Comparison of ENCODE assay signal across 8 cellular contexts in the genomic region with DNA sequence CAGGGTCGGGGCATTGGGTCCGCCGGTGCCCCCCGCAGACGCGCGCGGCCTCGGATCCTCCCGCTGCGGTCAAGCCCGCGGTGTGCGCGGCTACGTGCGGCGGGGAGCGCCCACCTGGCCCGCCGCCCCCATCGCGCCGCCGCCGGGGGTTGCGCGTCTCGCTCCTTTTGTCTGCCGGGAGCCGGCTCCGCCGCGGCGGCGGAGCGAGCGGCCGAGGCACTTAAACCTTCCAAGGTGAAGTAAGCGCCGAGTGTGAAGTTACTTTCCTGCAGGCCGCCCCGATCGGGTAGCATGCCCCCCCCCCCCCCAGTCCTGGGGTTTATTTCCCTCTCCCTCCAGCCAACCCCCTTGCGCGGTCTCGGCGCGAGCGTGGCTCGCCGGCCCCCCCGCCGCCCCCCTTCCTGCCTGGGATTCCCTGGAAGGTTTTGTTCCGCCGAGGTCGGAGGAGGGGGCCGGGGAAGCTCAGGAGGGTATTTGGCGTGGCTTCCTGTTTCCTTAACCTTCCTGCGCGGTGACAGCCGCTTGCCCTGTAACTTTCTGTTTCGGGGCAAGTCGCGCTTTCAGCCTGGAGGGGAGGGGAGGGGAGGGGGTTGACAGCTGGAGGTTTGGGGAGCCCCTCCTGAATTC. TPM values are rescaled to one million over a fixed set of nuclear protein-coding genes. Genes with fewer than 3 reads are reported as not detected.
DNase-seq lines count a peak whose midpoint lies in the region; ATAC-seq, FAIRE-seq and TF ChIP-seq lines count a peak whose summit lies in the region.

No MANE protein-coding gene starts in this region.

- peak overlapping the region; percentile 96 for H3K4me3 Mint-ChIP-seq in T-helper 17 cell

- intact Hi-C loops in body of pancreas (cut with DNase I) = no loop called here

- peak in 1 of 3 donors; percentile 50 for TF ChIP-seq POLR2A in body of pancreas (IDR thresholded peaks at IDR 0.05)

- peak overlapping the region; percentile 42 for H2AFZ ChIP-seq in keratinocyte (ENCODE audit: control insufficient read depth, low read length)

- no peak for FAIRE-seq in keratinocyte (lab: Jason Lieb, UNC)

- H3K9me1 ChIP-seq in keratinocyte (ENCODE audit: control insufficient read depth, extremely low read depth, insufficient read depth, low read length) = no peaks in the 10 kb centered on the region

- no peaks in the 10 kb centered on the region for H3K27me3 Mint-ChIP-seq in T-helper 17 cell

- H3K9me3 ChIP-seq in HUES48 (ENCODE audit: control insufficient read depth, insufficient read depth, low read length) (no peaks in the 10 kb centered on the region), T-helper 17 cell (ENCODE audit: control insufficient read depth, low read length, poor library complexity, severe bottlenecking) (no peaks in the 10 kb centered on the region), body of pancreas (no peaks in the 10 kb centered on the region), keratinocyte (ENCODE audit: control insufficient read depth, low read depth, low read length) (no peaks in the 10 kb centered on the region)

- dilution Hi-C loops in keratinocyte (cut with MboI; ENCODE audit: extremely low pct_ligation_motif_present, low sequenced_read_pairs) = no loop called here

- H3K27me3 ChIP-seq in HUES48 (ENCODE audit: control insufficient read depth, insufficient read depth, low read length) (peaks cover 7% of the 10 kb centered on the region; the same call in 1 of the 2 replicates), body of pancreas (no peaks in the 10 kb centered on the region), keratinocyte (ENCODE audit: control insufficient read depth, extremely low read depth, insufficient read depth, low read length) (no peaks in the 10 kb centered on the region)

- peaks cover 40% of the 10 kb centered on the region for H3K4me1 ChIP-seq in HUES48 (ENCODE audit: control insufficient read depth, insufficient read depth, low read length)
- H3K4me1 ChIP-seq in body of pancreas = peaks cover 63% of the 10 kb centered on the region
- H3K4me1 ChIP-seq in keratinocyte (ENCODE audit: control insufficient read depth, extremely low read depth, insufficient read depth, low read length) = peaks cover 24% of the 10 kb centered on the region

- ATAC-seq in T-helper 17 cell (peak; percentile 30), body of pancreas (peak; percentile 17), HG02763 (IDR thresholded peaks at IDR 0.05; ENCODE audit: unreplicated experiment) (no peak)

- H3K27ac ChIP-seq in HUES48 (ENCODE audit: low read depth, low read length) (peak overlapping the region; percentile 83), body of pancreas (peak overlapping the region; percentile 74 to 97 (median 96)), keratinocyte (ENCODE audit: control insufficient read depth, insufficient read depth, low read length) (peak overlapping the region; percentile 33)

- H3K4me1 Mint-ChIP-seq in T-helper 17 cell = peaks cover 33% of the 10 kb centered on the region

- WGBS in body of pancreas, 2 donors = 1% methylated on average over 13 to 42 of the region's 65 CpGs

- H3K9ac ChIP-seq in HUES48 (ENCODE audit: low read depth, low read length) (no peak overlapping the region), keratinocyte (ENCODE audit: control insufficient read depth, extremely low read depth, insufficient read depth, low read length) (peak overlapping the region; percentile 72)

- TF ChIP-seq CTCF in body of pancreas (IDR thresholded peaks at IDR 0.05) = no peak
- TF ChIP-seq CTCF in keratinocyte (optimal IDR thresholded peaks at IDR 0.05 in 1 of 3, IDR thresholded peaks at IDR 0.05 in 1 of 3, conservative IDR thresholded peaks at IDR 0.05 in 1 of 3; ENCODE audit: extremely low read depth in 1 of 3, insufficient read depth in 2 of 3, low read length in 3 of 3) = no peak

- H3K4me3 ChIP-seq in HUES48 (ENCODE audit: low read depth, low read length) = peak overlapping the region; percentile 76
- peak overlapping the region; percentile 22 to 66 for H3K4me3 ChIP-seq in body of pancreas
- H3K4me3 ChIP-seq in keratinocyte (ENCODE audit: control insufficient read depth in 2 of 3, extremely low read depth in 1 of 3, insufficient read depth in 2 of 3, low read depth in 1 of 3, low read length in 3 of 3) = peak overlapping the region; percentile 60 to 89 (median 68)

- no peaks in the 10 kb centered on the region for H3K36me3 Mint-ChIP-seq in T-helper 17 cell (ENCODE audit: low read depth)

- H3K36me3 ChIP-seq in HUES48 (ENCODE audit: control insufficient read depth, insufficient read depth, low read length) (no peaks in the 10 kb centered on the region), body of pancreas (replicated peaks in 1 of 2; ENCODE audit: insufficient read depth in 1 of 2, low read depth in 2 of 2) (no peaks in the 10 kb centered on the region), keratinocyte (ENCODE audit: control insufficient read depth in 2 of 2, extremely low read depth in 1 of 2, insufficient read depth in 2 of 2, low read length in 2 of 2) (no peaks in the 10 kb centered on the region)

- no peaks in the 10 kb centered on the region for H4K20me1 ChIP-seq in keratinocyte (ENCODE audit: control insufficient read depth, extremely low read depth, insufficient read depth, low read length)

- H3K4me2 ChIP-seq in keratinocyte (ENCODE audit: control insufficient read depth, extremely low read depth, insufficient read depth, low read depth, low read length) = peak overlapping the region; percentile 92

- DNase-seq in GDM1 (lab: John Stamatoyannopoulos, UW) (peak; percentile 51), T-helper 17 cell (peak in 1 of 3 donors; percentile 22), body of pancreas (peak; percentile 63 to 75 (median 69)), keratinocyte (ENCODE audit: low read depth, low spot score) (no peak), mesenteric fat pad (ENCODE audit: low spot score) (no peak)
- peak; percentile 30 to 55 (median 41) for DNase-seq in stimulated activated CD4-positive, alpha-beta T cell treated with anti-CD3 and anti-CD28 coated beads, TNF-alpha, amount 100 ng/mL, for 4 hours (ENCODE audit: low read depth in 3 of 3)

- H3K79me2 ChIP-seq in keratinocyte (ENCODE audit: control insufficient read depth, insufficient read depth, low read length) = peaks cover 2% of the 10 kb centered on the region

- peak overlapping the region; percentile 94 for H3K27ac Mint-ChIP-seq in T-helper 17 cell

RNA-seq across cellular contexts. Expression of a gene that starts 56.6 kb away (rescaled TPM):
- total RNA-seq in T-helper 17 cell (10 to 100 TPM; 39.1 to 40.9 TPM), body of pancreas (100 to 1,000 TPM in 1 of 2 donors, 10 to 100 TPM in 1; 76.5 to 221 TPM), mesenteric fat pad (129 TPM)
- 4.3 to 6.2 TPM (median 5.0 TPM) in 3 replicates for polyA plus RNA-seq in keratinocyte
- 16.7 TPM for polyA plus RNA-seq in keratinocyte (2011; ENCODE audit: low read depth)
- polyA plus RNA-seq in keratinocyte (2011; cell fraction: cytosol; rRNA removed) = 5.7 and 5.8 TPM in 2 replicates
- polyA plus RNA-seq in keratinocyte (2011; cell fraction: nucleus; rRNA removed) = 25.5 and 27.8 TPM in 2 replicates
- polyA plus RNA-seq in keratinocyte (2012; ENCODE audit: low replicate concordance) = 5.8 and 16.8 TPM in 2 replicates
- polyA minus RNA-seq in keratinocyte = 6.8 to 9.9 TPM (median 9.3 TPM) in 3 replicates
- 11.3 TPM for polyA minus RNA-seq in keratinocyte (2011; cell fraction: cytosol; rRNA and poly(A)+ RNA removed)
- polyA minus RNA-seq in keratinocyte (2011; cell fraction: nucleus; rRNA and poly(A)+ RNA removed) = 22.2 and 29.6 TPM in 2 replicates

Comparison
In these comparisons a context has a peak if more than half of its experiments do, and no peak if none do; other contexts are left out.
1. DNase-seq: peak in GDM1 (single experiment), body of pancreas (4 of 4) and stimulated activated CD4-positive, alpha-beta T cell treated with anti-CD3 and anti-CD28 coated beads, TNF-alpha, amount 100 ng/mL, for 4 hours (3 of 3); none in keratinocyte (single experiment) and mesenteric fat pad (single experiment).
2. H3K27ac ChIP-seq: peak in every context shown above with its lines; median percentile 96 in body of pancreas; 83 in HUES48; 33 in keratinocyte.
3. Peak in every context shown above with its lines, with median percentiles within 50 percentile points of each other: H3K4me3 ChIP-seq.